Comparison of ENCODE assay signal across 8 cellular contexts in the genomic region with DNA sequence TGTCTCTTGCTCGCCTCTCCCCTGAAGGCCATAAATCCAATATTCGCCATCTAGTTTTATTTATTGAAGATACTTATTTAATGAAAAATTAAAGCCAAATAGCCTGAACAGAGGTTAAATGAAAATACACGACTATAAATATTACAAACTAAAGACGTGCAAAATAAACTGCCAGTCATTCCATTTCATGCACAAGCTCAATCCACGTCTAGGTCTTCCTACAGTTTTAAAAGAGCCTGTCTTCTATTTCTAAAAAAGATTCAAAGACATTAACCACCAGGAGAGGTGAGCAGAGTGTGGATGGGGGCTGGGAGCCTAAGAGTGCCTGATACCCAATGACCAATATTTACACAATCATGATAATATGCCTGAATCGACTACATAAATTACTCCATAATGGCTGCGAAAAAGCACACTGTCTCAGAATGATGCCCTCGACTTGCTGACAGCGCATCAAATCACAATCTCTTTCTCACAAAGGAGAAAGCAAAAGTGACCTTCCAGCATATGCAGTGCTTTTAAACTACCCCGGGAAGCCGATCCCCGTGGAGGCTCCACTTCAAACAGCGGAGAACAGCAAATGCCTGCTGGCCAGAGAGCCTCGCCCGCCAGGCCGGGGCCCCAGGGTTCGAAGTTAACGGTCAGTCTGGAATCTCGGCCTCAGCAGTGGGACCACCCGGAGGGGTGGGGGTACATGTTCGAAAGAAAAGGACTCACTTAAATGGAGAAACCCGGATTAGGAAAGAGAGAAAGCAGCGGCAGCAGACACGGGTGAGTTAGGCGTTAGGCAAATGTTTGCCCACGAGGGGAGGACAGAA. TPM values are rescaled to one million over a fixed set of nuclear protein-coding genes. Genes with fewer than 3 reads are reported as not detected.
DNase-seq lines count a peak whose midpoint lies in the region; ATAC-seq and TF ChIP-seq lines count a peak whose summit lies in the region.

No MANE protein-coding gene starts in this region.

- peaks cover 51% of the 10 kb centered on the region for H3K4me1 Mint-ChIP-seq in activated naive CD8-positive, alpha-beta T cell (ENCODE audit: low read depth)

- H3K4me3 ChIP-seq in NB4 (ENCODE audit: low read depth, low read length) (peak overlapping the region; percentile 91), right cardiac atrium (ENCODE audit: low read length) (peak overlapping the region; percentile 66), psoas muscle (peak overlapping the region; percentile 78)

- TF ChIP-seq CTCF in NB4 (IDR thresholded peaks at IDR 0.05; ENCODE audit: low read depth, low read length) (no peak), psoas muscle (IDR thresholded peaks at IDR 0.05) (no peak)

- H3K27me3 ChIP-seq in right cardiac atrium (ENCODE audit: control insufficient read depth, insufficient read depth) (no peaks in the 10 kb centered on the region), psoas muscle (ENCODE audit: insufficient read depth in 3 of 3, low read length in 2 of 3) (no peaks in the 10 kb centered on the region)

- no peaks in the 10 kb centered on the region for H3K36me3 Mint-ChIP-seq in activated naive CD8-positive, alpha-beta T cell

- no peaks in the 10 kb centered on the region for H3K27me3 Mint-ChIP-seq in activated naive CD8-positive, alpha-beta T cell

- peak overlapping the region; percentile 95 for H3K4me3 Mint-ChIP-seq in activated naive CD8-positive, alpha-beta T cell

- peaks cover 0 to 21% of the 10 kb centered on the region in 2 donors for H3K36me3 ChIP-seq in psoas muscle (ENCODE audit: insufficient read depth in 1 of 2, low read depth in 1 of 2)

- H3K9me3 Mint-ChIP-seq in activated naive CD8-positive, alpha-beta T cell (ENCODE audit: low read depth) = no peaks in the 10 kb centered on the region

- no peak for TF ChIP-seq POLR2A in NB4 (IDR thresholded peaks at IDR 0.05; ENCODE audit: extremely low read depth, insufficient read length)

- H3K4me1 ChIP-seq in right cardiac atrium (ENCODE audit: control insufficient read depth, insufficient read depth, low read length) (no peaks in the 10 kb centered on the region), psoas muscle (peaks cover 18% of the 10 kb centered on the region)

- H3K27ac ChIP-seq in right cardiac atrium (ENCODE audit: low read length) (peak overlapping the region; percentile 59), psoas muscle (peak overlapping the region; percentile 95)

- peak; percentile 24 for DNase-seq in DMS153 treated with DMSO at 0.1 percent for 48 hours (lab: John Stamatoyannopoulos, UW; ENCODE audit: unreplicated experiment)
- DNase-seq in DMS153 (lab: John Stamatoyannopoulos, UW) = no peak
- peak; percentile 43 for DNase-seq in NB4 (ENCODE audit: low read depth)
- peak in 2 of 3 donors; percentile 67 to 72 for DNase-seq in right cardiac atrium
- DNase-seq in psoas muscle = peak in 1 of 2 donors; percentile 28
- no peak for DNase-seq in globus pallidus (ENCODE audit: low spot score)

- H3K9me3 ChIP-seq in right cardiac atrium (ENCODE audit: control insufficient read depth, low read length) (no peaks in the 10 kb centered on the region), psoas muscle (no peaks in the 10 kb centered on the region)

- ATAC-seq in right cardiac atrium (no peak), psoas muscle (no peak), HG03442 (IDR thresholded peaks at IDR 0.05; ENCODE audit: unreplicated experiment) (no peak)

- intact Hi-C loops in right cardiac atrium (cut with DNase I) (loop anchor here in 3 of 4 donors (5.0 kb wide), 2 partner anchors 37 to 218 kb away; no protein-coding TSS in a partner anchor), psoas muscle (cut with DNase I) (loop anchor here in 1 of 2 donors (5.0 kb wide), 1 partner anchor 37 kb away; no protein-coding TSS in a partner anchor)

- WGBS in right cardiac atrium = 7% methylated on average over 26 of the region's 26 CpGs
- WGBS in psoas muscle, 3 donors = 17 to 19% (median 18%) methylated on average over 26 of the region's 26 CpGs

- H3K27ac Mint-ChIP-seq in activated naive CD8-positive, alpha-beta T cell = peak overlapping the region; percentile 95

RNA-seq across cellular contexts. Expression of gene FCHSD2, which starts 1.7 kb away (rescaled TPM):
- total RNA-seq in right cardiac atrium = 10 to 100 TPM; 35.4 to 54.1 (median 39.3) TPM
- polyA plus RNA-seq in right cardiac atrium = 12.6 TPM
- total RNA-seq in psoas muscle = 10 to 100 TPM in 3 of 4 donors, 1 to 10 TPM in 1; 9.7 to 18.5 (median 15.1) TPM
- polyA plus RNA-seq in psoas muscle = 1 to 10 TPM; 5.7 to 9.6 (median 8.0) TPM

Comparison
In these comparisons a context has a peak if more than half of its experiments do, and no peak if none do; other contexts are left out.
1. DNase-seq: peak in DMS153 treated with DMSO at 0.1 percent for 48 hours (single experiment), NB4 (single experiment) and right cardiac atrium (2 of 3); none in DMS153 (single experiment) and globus pallidus (single experiment).
2. Peak in every context shown above with its lines, with median percentiles within 50 percentile points of each other: H3K4me3 ChIP-seq.